11 cellular contexts compared by ENCODE assay signal in the genomic region with DNA sequence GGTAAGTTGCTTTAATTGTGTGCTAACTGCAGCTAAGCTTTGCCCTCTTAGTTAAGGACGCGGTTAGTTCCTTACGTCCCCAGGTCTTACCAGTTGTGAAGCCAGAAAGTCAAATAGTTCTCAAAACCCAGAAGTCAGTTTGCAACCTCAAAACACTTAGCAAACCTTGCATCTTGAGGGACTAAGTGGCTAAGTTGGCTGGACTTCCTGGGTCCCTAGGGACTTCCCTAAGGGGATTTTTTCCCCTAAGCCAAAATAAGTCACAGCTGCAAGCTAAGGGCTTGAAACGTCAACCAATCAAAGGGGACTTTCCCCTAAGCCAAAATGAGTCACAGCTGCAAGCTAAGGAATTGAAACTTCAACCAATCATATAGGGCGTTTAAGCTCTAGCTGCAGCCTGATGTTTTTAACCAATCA. TPM values are rescaled to one million over a fixed set of nuclear protein-coding genes. Genes with fewer than 3 reads are reported as not detected.
DNase-seq lines count a peak whose midpoint lies in the region; ATAC-seq and TF ChIP-seq lines count a peak whose summit lies in the region.
"Had no signal": no experiment of that assay in that cellular context is flagged by ENCODE, and none has a peak within 500 bp of the region (broad histone marks: within the 10 kb centered on the region; RNA-seq: fewer than 3 reads in every experiment).

No MANE protein-coding gene starts in this region.

- TF ChIP-seq CTCF in choroid plexus epithelial cell (conservative IDR thresholded peaks at IDR 0.05; ENCODE audit: low read depth, low read length) (no peak), dorsolateral prefrontal cortex (IDR thresholded peaks at IDR 0.05 in 54 of 56, conservative IDR thresholded peaks at IDR 0.05 in 2 of 56; ENCODE audit: low read depth in 1 of 56, partially characterized antibody in 56 of 56) (no peak)

- peak; percentile 39 for ATAC-seq in GM19043 (IDR thresholded peaks at IDR 0.05; ENCODE audit: low read depth, unreplicated experiment)
- peak; percentile 62 for ATAC-seq in HG03442 (IDR thresholded peaks at IDR 0.05; ENCODE audit: unreplicated experiment)
- ATAC-seq in naive thymus-derived CD8-positive, alpha-beta T cell = no peak

- H3K27me3 ChIP-seq in dorsolateral prefrontal cortex = peaks cover 0 to 10% (median 0%) of the 10 kb centered on the region in 45 donors

- H3K4me3 ChIP-seq in choroid plexus epithelial cell (ENCODE audit: low read depth, low read length) = no peak overlapping the region
- peak overlapping the region in 1 of 59 donors; percentile 34 for H3K4me3 ChIP-seq in dorsolateral prefrontal cortex

- H3K9me3 Mint-ChIP-seq in naive thymus-derived CD8-positive, alpha-beta T cell = peaks cover 0 to 5% (median 0%) of the 10 kb centered on the region in 9 donors

- H3K27ac Mint-ChIP-seq in naive thymus-derived CD8-positive, alpha-beta T cell = no peak overlapping the region
- H3K27ac Mint-ChIP-seq: activated naive CD8-positive, alpha-beta T cell treated with anti-CD3 and anti-CD28 coated beads, Interleukin-2, amount 10 ng/mL, durations not matched to agents 7 days and 5 days had no signal

- peaks cover 0 to 13% (median under 1%) of the 10 kb centered on the region in 4 donors for H3K4me1 Mint-ChIP-seq in naive thymus-derived CD8-positive, alpha-beta T cell
- H3K4me1 Mint-ChIP-seq: activated naive CD8-positive, alpha-beta T cell treated with anti-CD3 and anti-CD28 coated beads, Interleukin-2, amount 10 ng/mL, durations not matched to agents 7 days and 5 days had no signal

- intact Hi-C loops in dorsolateral prefrontal cortex (cut with DNase I) = no loop called here

- POLR2A ChIA-PET in naive thymus-derived CD8-positive, alpha-beta T cell (lab: Charles Lee) = no interaction called here

- no peak overlapping the region for H3K27ac ChIP-seq in dorsolateral prefrontal cortex

- H3K36me3 Mint-ChIP-seq in naive thymus-derived CD8-positive, alpha-beta T cell = no peaks in the 10 kb centered on the region
- H3K36me3 Mint-ChIP-seq: activated naive CD8-positive, alpha-beta T cell treated with anti-CD3 and anti-CD28 coated beads, Interleukin-2, amount 10 ng/mL, durations not matched to agents 7 days and 5 days had no signal

- peaks cover 14 to 34% (median 18%) of the 10 kb centered on the region in 5 donors for H3K27me3 Mint-ChIP-seq in naive thymus-derived CD8-positive, alpha-beta T cell

- DNase-seq in Daoy (ENCODE audit: low read depth) = peak; percentile 21
- DNase-seq in choroid plexus epithelial cell (ENCODE audit: low read depth) = peak; percentile 18
- no peak for DNase-seq in dorsolateral prefrontal cortex
- no peak for DNase-seq in NCI-H146 (lab: John Stamatoyannopoulos, UW)
- no peak for DNase-seq in naive thymus-derived CD8-positive, alpha-beta T cell
- DNase-seq in iPS-NIHi11 (ENCODE audit: low spot score) = no peak
- DNase-seq: activated naive CD8-positive, alpha-beta T cell treated with anti-CD3 and anti-CD28 coated beads, Interleukin-2, amount 10 ng/mL, durations not matched to agents 7 days and 5 days; midbrain; NCI-H2081 had no signal

- no peak overlapping the region for H3K4me3 Mint-ChIP-seq in naive thymus-derived CD8-positive, alpha-beta T cell
- H3K4me3 Mint-ChIP-seq: activated naive CD8-positive, alpha-beta T cell treated with anti-CD3 and anti-CD28 coated beads, Interleukin-2, amount 10 ng/mL, durations not matched to agents 7 days and 5 days had no signal

RNA-seq across cellular contexts. Expression of a gene that starts 36.2 kb away (rescaled TPM):
- total RNA-seq in Daoy (2014; rRNA removed; shearing (Covaris generic)) = 3.7 and 16.3 TPM in 2 replicates
- 100 to 1,000 TPM in 79 of 120 experiments, 10 to 100 TPM in 41; 34.3 to 181 (median 107) TPM for total RNA-seq in dorsolateral prefrontal cortex
- total RNA-seq in naive thymus-derived CD8-positive, alpha-beta T cell = not detected
- not detected for polyA plus RNA-seq in naive thymus-derived CD8-positive, alpha-beta T cell
- total RNA-seq: activated naive CD8-positive, alpha-beta T cell treated with anti-CD3 and anti-CD28 coated beads, Interleukin-2, amount 10 ng/mL, durations not matched to agents 7 days and 5 days had no signal

Comparison
In these comparisons a context has a peak if more than half of its experiments do, and no peak if none do; other contexts are left out.
1. DNase-seq: peak in Daoy (single experiment) and choroid plexus epithelial cell (single experiment); none in dorsolateral prefrontal cortex (0 of 10), NCI-H146 (single experiment), naive thymus-derived CD8-positive, alpha-beta T cell (0 of 10) and iPS-NIHi11 (single experiment).
2. ATAC-seq: peak in GM19043 (single experiment) and HG03442 (single experiment); none in naive thymus-derived CD8-positive, alpha-beta T cell (0 of 2).